Comparison of ENCODE assay signal across 1 cellular context in the genomic region with DNA sequence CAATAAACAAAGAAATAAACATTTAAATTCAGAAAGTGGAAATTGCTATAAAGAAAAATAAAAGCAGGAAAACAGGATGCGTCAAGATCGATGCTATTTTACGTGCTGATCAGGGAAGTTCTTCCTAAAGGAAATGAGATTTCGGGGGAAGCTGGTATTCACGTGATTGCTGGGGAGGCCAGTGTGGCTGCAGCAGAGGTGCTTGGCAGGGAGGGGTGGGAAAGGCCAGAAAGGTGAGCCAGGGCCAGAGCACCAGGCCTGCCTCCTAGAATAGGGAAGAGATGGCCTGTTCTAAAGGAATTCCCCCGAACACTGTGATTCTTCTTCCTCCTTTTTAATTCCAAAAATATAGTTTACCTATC.
TF ChIP-seq lines count a peak whose summit lies in the region.

No MANE protein-coding gene starts in this region.

TF ChIP-seq in HepG2, 621 proteins besides CTCF, POLR2A, EP300 and RAD21:
- TF ChIP-seq GPN1 (CRISPR knock-in tag; IDR thresholded peaks at IDR 0.05; ENCODE audit: borderline replicate concordance) (no peak), AGO2 (optimal IDR thresholded peaks at IDR 0.05; ENCODE audit: low read depth, low read length) (no peak), ZNF451 (CRISPR knock-in tag; IDR thresholded peaks at IDR 0.05) (no peak), ZNF10 (CRISPR knock-in tag; IDR thresholded peaks at IDR 0.05; ENCODE audit: borderline replicate concordance, low read depth) (no peak), YY1 (IDR thresholded peaks at IDR 0.05; ENCODE audit: insufficient read depth, insufficient replicate concordance, low read depth, low read length) (no peak), RFX3 (CRISPR knock-in tag; IDR thresholded peaks at IDR 0.05) (no peak), ZNF777 (CRISPR knock-in tag; IDR thresholded peaks at IDR 0.05) (no peak), BRCA1 (CRISPR knock-in tag; IDR thresholded peaks at IDR 0.05) (no peak), PHB2 (IDR thresholded peaks at IDR 0.05; ENCODE audit: partially characterized antibody) (no peak), ZBTB1 (CRISPR knock-in tag; IDR thresholded peaks at IDR 0.05; ENCODE audit: borderline replicate concordance) (no peak), RFXANK (CRISPR knock-in tag; IDR thresholded peaks at IDR 0.05) (no peak), TBP (CRISPR knock-in tag; IDR thresholded peaks at IDR 0.05) (no peak), CC2D1A (CRISPR knock-in tag; IDR thresholded peaks at IDR 0.05) (no peak)
- TF ChIP-seq, protein P1, sequence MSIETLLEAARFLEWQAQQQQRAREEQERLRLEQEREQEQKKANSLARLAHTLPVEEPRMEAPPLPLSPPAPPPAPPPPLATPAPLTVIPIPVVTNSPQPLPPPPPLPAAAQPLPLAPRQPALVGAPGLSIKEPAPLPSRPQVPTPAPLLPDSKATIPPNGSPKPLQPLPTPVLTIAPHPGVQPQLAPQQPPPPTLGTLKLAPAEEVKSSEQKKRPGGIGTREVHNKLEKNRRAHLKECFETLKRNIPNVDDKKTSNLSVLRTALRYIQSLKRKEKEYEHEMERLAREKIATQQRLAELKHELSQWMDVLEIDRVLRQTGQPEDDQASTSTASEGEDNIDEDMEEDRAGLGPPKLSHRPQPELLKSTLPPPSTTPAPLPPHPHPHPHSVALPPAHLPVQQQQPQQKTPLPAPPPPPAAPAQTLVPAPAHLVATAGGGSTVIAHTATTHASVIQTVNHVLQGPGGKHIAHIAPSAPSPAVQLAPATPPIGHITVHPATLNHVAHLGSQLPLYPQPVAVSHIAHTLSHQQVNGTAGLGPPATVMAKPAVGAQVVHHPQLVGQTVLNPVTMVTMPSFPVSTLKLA (IDR thresholded peaks at IDR 0.05) = no peak
- TF ChIP-seq, protein P2, sequence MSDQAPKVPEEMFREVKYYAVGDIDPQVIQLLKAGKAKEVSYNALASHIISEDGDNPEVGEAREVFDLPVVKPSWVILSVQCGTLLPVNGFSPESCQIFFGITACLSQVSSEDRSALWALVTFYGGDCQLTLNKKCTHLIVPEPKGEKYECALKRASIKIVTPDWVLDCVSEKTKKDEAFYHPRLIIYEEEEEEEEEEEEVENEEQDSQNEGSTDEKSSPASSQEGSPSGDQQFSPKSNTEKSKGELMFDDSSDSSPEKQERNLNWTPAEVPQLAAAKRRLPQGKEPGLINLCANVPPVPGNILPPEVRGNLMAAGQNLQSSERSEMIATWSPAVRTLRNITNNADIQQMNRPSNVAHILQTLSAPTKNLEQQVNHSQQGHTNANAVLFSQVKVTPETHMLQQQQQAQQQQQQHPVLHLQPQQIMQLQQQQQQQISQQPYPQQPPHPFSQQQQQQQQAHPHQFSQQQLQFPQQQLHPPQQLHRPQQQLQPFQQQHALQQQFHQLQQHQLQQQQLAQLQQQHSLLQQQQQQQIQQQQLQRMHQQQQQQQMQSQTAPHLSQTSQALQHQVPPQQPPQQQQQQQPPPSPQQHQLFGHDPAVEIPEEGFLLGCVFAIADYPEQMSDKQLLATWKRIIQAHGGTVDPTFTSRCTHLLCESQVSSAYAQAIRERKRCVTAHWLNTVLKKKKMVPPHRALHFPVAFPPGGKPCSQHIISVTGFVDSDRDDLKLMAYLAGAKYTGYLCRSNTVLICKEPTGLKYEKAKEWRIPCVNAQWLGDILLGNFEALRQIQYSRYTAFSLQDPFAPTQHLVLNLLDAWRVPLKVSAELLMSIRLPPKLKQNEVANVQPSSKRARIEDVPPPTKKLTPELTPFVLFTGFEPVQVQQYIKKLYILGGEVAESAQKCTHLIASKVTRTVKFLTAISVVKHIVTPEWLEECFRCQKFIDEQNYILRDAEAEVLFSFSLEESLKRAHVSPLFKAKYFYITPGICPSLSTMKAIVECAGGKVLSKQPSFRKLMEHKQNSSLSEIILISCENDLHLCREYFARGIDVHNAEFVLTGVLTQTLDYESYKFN (CRISPR knock-in tag; conservative IDR thresholded peaks at IDR 0.05) = no peak
